Comparison of ENCODE assay signal across 20 cellular contexts in the genomic region with DNA sequence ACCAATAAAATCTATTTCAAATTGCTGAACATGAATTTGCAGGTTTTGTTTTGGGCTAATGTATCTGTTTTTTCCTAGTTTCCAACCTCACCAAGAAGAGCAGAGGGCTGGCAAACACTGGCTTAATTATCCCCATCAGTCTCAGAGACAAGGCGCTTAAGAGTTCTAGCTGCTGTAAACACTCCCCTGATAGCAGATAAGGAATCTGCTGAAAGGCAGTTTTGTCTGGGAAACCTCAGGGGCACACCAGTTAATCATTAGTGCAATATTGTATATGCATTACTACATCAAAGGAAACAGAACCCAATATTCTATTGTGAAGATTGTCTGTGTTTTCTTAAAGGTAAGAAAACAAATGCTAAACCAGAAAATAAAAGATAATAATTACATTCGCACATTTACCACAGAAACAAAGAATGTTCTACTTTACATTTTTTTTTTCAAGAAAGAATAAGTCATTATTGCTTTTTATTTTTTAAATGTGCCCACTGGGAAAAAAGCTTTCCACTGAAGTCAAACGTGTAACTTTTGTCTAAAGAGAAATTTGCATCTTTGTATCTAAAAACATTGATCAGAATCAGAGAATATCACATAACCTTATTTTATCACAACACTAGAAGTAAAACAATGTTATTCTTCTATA.
A peak's percentile ranks its signal among the peaks of the same experiment; 100 is the strongest.
DNase-seq lines count a peak whose midpoint lies in the region; ATAC-seq and TF ChIP-seq lines count a peak whose summit lies in the region.
"Had no signal": no experiment of that assay in that cellular context is flagged by ENCODE, and none has a peak within 500 bp of the region (broad histone marks: within the 10 kb centered on the region; RNA-seq: fewer than 3 reads in every experiment).

No MANE protein-coding gene starts in this region.

- no peak for TF ChIP-seq CTCF in type B pancreatic cell (conservative IDR thresholded peaks at IDR 0.05)

- H3K4me3 Mint-ChIP-seq in type B pancreatic cell = peak overlapping the region; percentile 34
- H3K4me3 Mint-ChIP-seq: activated T-cell treated with anti-CD3 and anti-CD28 coated beads, Interleukin-2, amount 50 U/mL, for 72 hours had no signal

- no peaks in the 10 kb centered on the region for H3K9me3 ChIP-seq in SK-N-MC (ENCODE audit: low read depth, low read length)
- H3K9me3 ChIP-seq: esophagus muscularis mucosa, psoas muscle, spleen, tibial nerve had no signal

- H3K36me3 ChIP-seq in SK-N-MC (ENCODE audit: insufficient read depth, low read length) = no peaks in the 10 kb centered on the region
- H3K36me3 ChIP-seq: esophagus muscularis mucosa, spleen, tibial nerve had no signal

- peak overlapping the region; percentile 12 for H3K27ac Mint-ChIP-seq in type B pancreatic cell
- H3K27ac Mint-ChIP-seq: activated naive CD4-positive, alpha-beta T cell treated with anti-CD3 and anti-CD28 coated beads, Interleukin-2, amount 50 U/mL, for 72 hours; activated T-cell treated with anti-CD3 and anti-CD28 coated beads, Interleukin-2, amount 50 U/mL, for 72 hours had no signal

- H3K27me3 Mint-ChIP-seq in type B pancreatic cell = no peaks in the 10 kb centered on the region
- H3K27me3 Mint-ChIP-seq: brain had no signal

- no peak overlapping the region; the same call in 1 of the 2 replicates for H3K27ac ChIP-seq in SK-N-MC
- H3K27ac ChIP-seq: esophagus muscularis mucosa, psoas muscle, spleen, tibial nerve had no signal

- no peaks in the 10 kb centered on the region for H3K36me3 Mint-ChIP-seq in type B pancreatic cell
- H3K36me3 Mint-ChIP-seq: activated naive CD4-positive, alpha-beta T cell treated with anti-CD3 and anti-CD28 coated beads, Interleukin-2, amount 50 U/mL, for 72 hours; brain had no signal

- DNase-seq in NCI-H82 (lab: John Stamatoyannopoulos, UW) (peak; percentile 33), NCI-H82 treated with DMSO at 0.1 percent for 48 hours (lab: John Stamatoyannopoulos, UW; ENCODE audit: unreplicated experiment) (no peak), SK-N-MC (ENCODE audit: low read depth, low spot score) (no peak), medulla oblongata (ENCODE audit: extremely low spot score) (peak; percentile 52), type B pancreatic cell (ENCODE audit: extremely low spot score, unreplicated experiment) (no peak), AG08396 (ENCODE audit: low spot score) (no peak), left lobe of liver (ENCODE audit: low spot score) (no peak)
- no peak for DNase-seq in stimulated activated CD8-positive, alpha-beta memory T cell treated with anti-CD3 and anti-CD28 coated beads, Interleukin-4, amount 100 ng/mL, for 48 hours
- DNase-seq: activated T-cell treated with anti-CD3 and anti-CD28 coated beads, Interleukin-2, amount 50 U/mL, for 72 hours; NCI-H1694 treated with DMSO at 0.1 percent for 48 hours; OCI-M1; psoas muscle; SIG-M5; spleen; T1000 had no signal

- ATAC-seq in left lobe of liver = no peak
- ATAC-seq: activated CD4-positive, CD25-positive, alpha-beta regulatory T cell treated with anti-CD3 and anti-CD28 coated beads, Interleukin-2, amount 50 U/mL, for 24 hours; activated naive CD4-positive, alpha-beta T cell treated with anti-CD3 and anti-CD28 coated beads, Interleukin-2, amount 50 U/mL, for 72 hours; activated T-cell treated with anti-CD3 and anti-CD28 coated beads, Interleukin-2, amount 50 U/mL, for 72 hours; psoas muscle had no signal

- peak overlapping the region; percentile 16; the same call in 1 of the 2 replicates for H3K4me3 ChIP-seq in SK-N-MC
- H3K4me3 ChIP-seq: esophagus muscularis mucosa, psoas muscle, spleen, tibial nerve had no signal

- peaks cover 37% of the 10 kb centered on the region for H3K4me1 Mint-ChIP-seq in type B pancreatic cell (ENCODE audit: unreplicated experiment)

- H3K9ac ChIP-seq in SK-N-MC (ENCODE audit: insufficient read length) = no peak overlapping the region

- H3K9me3 Mint-ChIP-seq in type B pancreatic cell = no peaks in the 10 kb centered on the region
- H3K9me3 Mint-ChIP-seq: activated naive CD4-positive, alpha-beta T cell treated with anti-CD3 and anti-CD28 coated beads, Interleukin-2, amount 50 U/mL, for 72 hours; brain had no signal

Comparison
In these comparisons a context has a peak if more than half of its experiments do, and no peak if none do; other contexts are left out.
1. DNase-seq: peak in NCI-H82 (single experiment) and medulla oblongata (single experiment); none in NCI-H82 treated with DMSO at 0.1 percent for 48 hours (single experiment), SK-N-MC (single experiment), type B pancreatic cell (single experiment), AG08396 (single experiment), left lobe of liver (single experiment) and stimulated activated CD8-positive, alpha-beta memory T cell treated with anti-CD3 and anti-CD28 coated beads, Interleukin-4, amount 100 ng/mL, for 48 hours (single experiment).